ENCODE assay signal across 11 cellular contexts in the genomic region with DNA sequence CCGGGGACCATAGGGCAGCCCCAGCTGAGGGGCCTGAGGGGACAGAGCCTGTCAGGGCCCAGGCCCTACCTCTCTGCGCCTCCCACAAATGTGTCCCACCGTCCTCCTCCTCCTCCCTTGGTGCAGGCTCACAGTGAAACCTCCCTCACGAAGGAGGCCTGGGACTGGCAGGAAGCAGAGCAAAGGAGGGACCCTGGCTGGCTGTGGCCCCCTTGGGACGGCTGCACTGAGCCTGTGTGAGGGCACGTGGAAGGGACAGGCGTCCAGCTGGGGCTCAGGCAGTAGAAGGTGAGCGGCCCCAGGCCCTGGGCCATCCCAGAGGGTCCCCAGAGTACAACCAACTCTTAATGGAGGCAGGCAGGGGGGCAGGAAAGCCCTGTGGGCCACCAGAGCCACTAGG.
A peak's percentile ranks its signal among the peaks of the same experiment; 100 is the strongest.
DNase-seq lines count a peak whose midpoint lies in the region; ATAC-seq and TF ChIP-seq lines count a peak whose summit lies in the region.
"Had no signal": no experiment of that assay in that cellular context is flagged by ENCODE, and none has a peak within 500 bp of the region (broad histone marks: within the 10 kb centered on the region; RNA-seq: fewer than 3 reads in every experiment).

No MANE protein-coding gene starts in this region.

- WGBS in IMR-90 (ENCODE audit: extremely low coverage in 2 of 2, insufficient read length in 1 of 2), 2 experiments = 88% methylated on average over 1 of the region's 8 CpGs; no CpG with 5 or more reads in 1 of the 2 experiments

- DNase-seq in IMR-90 (no peak), activated B cell treated with CpG ODN at 0.5 μM for 24 hours (no peak), neural progenitor cell (ENCODE audit: low spot score) (no peak), iPS-NIHi11 (ENCODE audit: low spot score) (no peak)
- DNase-seq in activated naive CD4-positive, alpha-beta T cell treated with Interleukin-2 at 50 U/mL for 16 hours = no peak
- DNase-seq: CD4-positive, CD25-positive, alpha-beta regulatory T cell; DMS53; H9 had no signal

- H3K9me3 Mint-ChIP-seq in activated B cell treated with CpG ODN at 0.5 μM for 24 hours (no peaks in the 10 kb centered on the region), neural progenitor cell (no peaks in the 10 kb centered on the region)
- H3K9me3 Mint-ChIP-seq: GM23338, H9 had no signal

- H3K4me2 ChIP-seq in IMR-90 (ENCODE audit: low read depth, low read length) (no peak overlapping the region), neural progenitor cell (no peak overlapping the region)
- H3K4me2 ChIP-seq: A549, GM23338 had no signal

- H3K36me3 ChIP-seq in IMR-90 (ENCODE audit: control insufficient read depth, insufficient read depth, low read length) (no peaks in the 10 kb centered on the region), neural progenitor cell (no peaks in the 10 kb centered on the region)

- no peak overlapping the region for H2BK20ac ChIP-seq in IMR-90 (ENCODE audit: low read depth, low read length)

- H2AFZ ChIP-seq in IMR-90 (replicated peaks; ENCODE audit: low read length, poor library complexity) = no peak overlapping the region
- H2AFZ ChIP-seq in neural progenitor cell (replicated peaks) = no peak overlapping the region
- H2AFZ ChIP-seq: GM23338 had no signal

- no peak overlapping the region for H2BK15ac ChIP-seq in IMR-90 (ENCODE audit: low read depth, low read length)

- no peak for TF ChIP-seq RAD21 in IMR-90 (IDR thresholded peaks at IDR 0.05; ENCODE audit: low read length)

- H3K4me1 ChIP-seq in IMR-90 (ENCODE audit: control insufficient read depth, insufficient read depth, low read length) = peaks cover 2% of the 10 kb centered on the region; the same call in 1 of the 2 replicates
- H3K4me1 ChIP-seq in neural progenitor cell = peaks cover 20% of the 10 kb centered on the region
- H3K4me1 ChIP-seq: A549 had no signal

- no peak overlapping the region for H3K27ac ChIP-seq in IMR-90 (ENCODE audit: insufficient read depth, low read length)
- H3K27ac ChIP-seq in neural progenitor cell = no peak overlapping the region
- H3K27ac ChIP-seq: A549 had no signal

- dilution Hi-C loops in IMR-90 (cut with HindIII; ENCODE audit: low sequenced_read_pairs, unreplicated experiment) = no loop called here

- no peaks in the 10 kb centered on the region for H3K79me1 ChIP-seq in IMR-90 (ENCODE audit: low read depth in 1 of 2, low read length in 2 of 2)

- no peak overlapping the region for H3K18ac ChIP-seq in IMR-90 (ENCODE audit: low read depth, low read length)

- no peak overlapping the region for H3K56ac ChIP-seq in IMR-90 (ENCODE audit: extremely low read depth, insufficient read depth, low read length)

- no peak overlapping the region for H4K8ac ChIP-seq in IMR-90 (ENCODE audit: low read depth in 2 of 2, low read length in 2 of 2)

- H3K9me1 ChIP-seq in IMR-90 (ENCODE audit: insufficient read depth, low read length) = peaks cover 5% of the 10 kb centered on the region; the same call in 1 of the 2 replicates

- H3K23ac ChIP-seq in IMR-90 (ENCODE audit: low read depth, low read length) = no peak overlapping the region

- H2AK5ac ChIP-seq in IMR-90 (ENCODE audit: low read depth, low read length) = no peak overlapping the region

- H3K27ac Mint-ChIP-seq in activated B cell treated with CpG ODN at 0.5 μM for 24 hours = peak overlapping the region; percentile 41
- peak overlapping the region; percentile 53 for H3K27ac Mint-ChIP-seq in neural progenitor cell
- H3K27ac Mint-ChIP-seq: CD4-positive, CD25-positive, alpha-beta regulatory T cell; GM23338 had no signal

- no peak overlapping the region for H2BK120ac ChIP-seq in IMR-90 (ENCODE audit: low read depth, low read length)

- no TSS peak for BruUV-seq in IMR-90 (replicated peaks; lab: Mats Ljungman, UMichigan)

- H3K4me3 ChIP-seq in IMR-90 (ENCODE audit: insufficient read depth, low read depth, low read length) (no peak overlapping the region), neural progenitor cell (no peak overlapping the region)
- H3K4me3 ChIP-seq: A549, GM23338 had no signal

- no peaks in the 10 kb centered on the region for H3F3A ChIP-seq in neural progenitor cell (ENCODE audit: low read depth)

- POLR2A ChIA-PET in IMR-90 (lab: Charles Lee; ENCODE audit: unreplicated experiment) = no interaction called here
- POLR2A ChIA-PET in activated B cell treated with CpG ODN at 0.5 μM for 24 hours (lab: Charles Lee) = no interaction called here

- H3K27me3 ChIP-seq in IMR-90 (ENCODE audit: control insufficient read depth, insufficient read depth, low read length) (no peaks in the 10 kb centered on the region), neural progenitor cell (no peaks in the 10 kb centered on the region)

- no peak overlapping the region for H3K4ac ChIP-seq in IMR-90 (ENCODE audit: low read depth, low read length)

- ATAC-seq in IMR-90 (ENCODE audit: low read depth) = no peak
- no peak for ATAC-seq in activated B cell treated with CpG ODN at 0.5 μM for 24 hours (ENCODE audit: low read depth)
- no peak for ATAC-seq in GM21717 (IDR thresholded peaks at IDR 0.05; ENCODE audit: unreplicated experiment)
- ATAC-seq: A549, GM23338 had no signal

- no peaks in the 10 kb centered on the region for H3K79me2 ChIP-seq in neural progenitor cell (ENCODE audit: low read depth)

- H3K4me3 Mint-ChIP-seq in activated B cell treated with CpG ODN at 0.5 μM for 24 hours (no peak overlapping the region), neural progenitor cell (no peak overlapping the region)
- H3K4me3 Mint-ChIP-seq: CD4-positive, CD25-positive, alpha-beta regulatory T cell; GM23338; H9 had no signal

- in situ Hi-C loops in IMR-90 (cut with MboI; ENCODE audit: low sequenced_read_pairs) = no loop called here

- H2BK5ac ChIP-seq in IMR-90 (ENCODE audit: low read depth, low read length, poor library complexity, severe bottlenecking) = no peak overlapping the region

- no peaks in the 10 kb centered on the region for H3K36me3 Mint-ChIP-seq in activated B cell treated with CpG ODN at 0.5 μM for 24 hours (ENCODE audit: low read depth)
- no peaks in the 10 kb centered on the region for H3K36me3 Mint-ChIP-seq in neural progenitor cell
- H3K36me3 Mint-ChIP-seq: CD4-positive, CD25-positive, alpha-beta regulatory T cell had no signal

- TF ChIP-seq CTCF in IMR-90 (conservative IDR thresholded peaks at IDR 0.05; ENCODE audit: low read depth, low read length) = no peak
- TF ChIP-seq CTCF in activated B cell treated with CpG ODN at 0.5 μM for 24 hours (IDR thresholded peaks at IDR 0.05) = no peak
- no peak for TF ChIP-seq CTCF in neural progenitor cell (IDR thresholded peaks at IDR 0.05)

- no peak overlapping the region for H4K5ac ChIP-seq in IMR-90 (ENCODE audit: low read depth, low read length)

- intact Hi-C loops in IMR-90 (cut with micrococcal nuclease) = no loop called here
- intact Hi-C loops in activated B cell treated with CpG ODN at 0.5 μM for 24 hours (cut with micrococcal nuclease) = no loop called here

- no peak overlapping the region for H3K9ac ChIP-seq in IMR-90 (ENCODE audit: low read depth, low read length)
- H3K9ac ChIP-seq in neural progenitor cell = no peak overlapping the region

- H4K20me1 ChIP-seq in IMR-90 (ENCODE audit: insufficient read depth, low read length) (no peaks in the 10 kb centered on the region), neural progenitor cell (ENCODE audit: low read depth) (no peaks in the 10 kb centered on the region)

- peaks cover 64% of the 10 kb centered on the region for H3K4me1 Mint-ChIP-seq in activated B cell treated with CpG ODN at 0.5 μM for 24 hours
- peaks cover 14% of the 10 kb centered on the region for H3K4me1 Mint-ChIP-seq in neural progenitor cell

- no peak overlapping the region for H3K14ac ChIP-seq in IMR-90 (replicated peaks; ENCODE audit: low read depth, low read length)

- no peak for TF ChIP-seq POLR2A in IMR-90 (IDR thresholded peaks at IDR 0.05; ENCODE audit: low read depth, low read length)

- no peak overlapping the region for H4K91ac ChIP-seq in IMR-90 (ENCODE audit: insufficient read depth, low read depth, low read length)

- CTCF ChIA-PET in IMR-90 (lab: Yijun Ruan, JAX) (no interaction called here), activated B cell treated with CpG ODN at 0.5 μM for 24 hours (lab: Charles Lee) (no interaction called here)

- H3K27me3 Mint-ChIP-seq in activated B cell treated with CpG ODN at 0.5 μM for 24 hours = no peaks in the 10 kb centered on the region
- peaks cover 6% of the 10 kb centered on the region for H3K27me3 Mint-ChIP-seq in neural progenitor cell (ENCODE audit: insufficient read depth, low read depth)

- H2AK9ac ChIP-seq in IMR-90 (replicated peaks; ENCODE audit: low read depth, low read length, poor library complexity) = peak overlapping the region; percentile 5

- H3K9me3 ChIP-seq in IMR-90 (ENCODE audit: control insufficient read depth, insufficient read depth, low read length) = no peaks in the 10 kb centered on the region
- H3K9me3 ChIP-seq in neural progenitor cell (ENCODE audit: low read depth) = no peaks in the 10 kb centered on the region
- H3K9me3 ChIP-seq: A549 had no signal

TF ChIP-seq in IMR-90, 13 proteins besides CTCF, POLR2A, EP300 and RAD21:
- no peak for TF ChIP-seq MAZ (IDR thresholded peaks at IDR 0.05; ENCODE audit: borderline replicate concordance, low read depth, low read length)
- TF ChIP-seq RFX5 (IDR thresholded peaks at IDR 0.05; ENCODE audit: low read depth, low read length) = no peak
- no peak for TF ChIP-seq BHLHE40 (IDR thresholded peaks at IDR 0.05; ENCODE audit: low read depth, low read length)
- TF ChIP-seq SMC3 (IDR thresholded peaks at IDR 0.05; ENCODE audit: low read depth, low read length) = no peak
- TF ChIP-seq, protein P1, sequence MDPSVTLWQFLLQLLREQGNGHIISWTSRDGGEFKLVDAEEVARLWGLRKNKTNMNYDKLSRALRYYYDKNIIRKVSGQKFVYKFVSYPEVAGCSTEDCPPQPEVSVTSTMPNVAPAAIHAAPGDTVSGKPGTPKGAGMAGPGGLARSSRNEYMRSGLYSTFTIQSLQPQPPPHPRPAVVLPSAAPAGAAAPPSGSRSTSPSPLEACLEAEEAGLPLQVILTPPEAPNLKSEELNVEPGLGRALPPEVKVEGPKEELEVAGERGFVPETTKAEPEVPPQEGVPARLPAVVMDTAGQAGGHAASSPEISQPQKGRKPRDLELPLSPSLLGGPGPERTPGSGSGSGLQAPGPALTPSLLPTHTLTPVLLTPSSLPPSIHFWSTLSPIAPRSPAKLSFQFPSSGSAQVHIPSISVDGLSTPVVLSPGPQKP (IDR thresholded peaks at IDR 0.05; ENCODE audit: borderline replicate concordance, low read depth, low read length) = no peak
- TF ChIP-seq NFE2L2 (IDR thresholded peaks at IDR 0.05; ENCODE audit: low read depth, low read length) = no peak
- TF ChIP-seq FOS (IDR thresholded peaks at IDR 0.05; ENCODE audit: low read depth, low read length) = no peak
- no peak for TF ChIP-seq MXI1 (IDR thresholded peaks at IDR 0.05; ENCODE audit: borderline replicate concordance, low read depth, low read length)
- no peak for TF ChIP-seq RCOR1 (IDR thresholded peaks at IDR 0.05; ENCODE audit: insufficient replicate concordance, low read length)
